8 cellular contexts compared by ENCODE assay signal in the genomic region with DNA sequence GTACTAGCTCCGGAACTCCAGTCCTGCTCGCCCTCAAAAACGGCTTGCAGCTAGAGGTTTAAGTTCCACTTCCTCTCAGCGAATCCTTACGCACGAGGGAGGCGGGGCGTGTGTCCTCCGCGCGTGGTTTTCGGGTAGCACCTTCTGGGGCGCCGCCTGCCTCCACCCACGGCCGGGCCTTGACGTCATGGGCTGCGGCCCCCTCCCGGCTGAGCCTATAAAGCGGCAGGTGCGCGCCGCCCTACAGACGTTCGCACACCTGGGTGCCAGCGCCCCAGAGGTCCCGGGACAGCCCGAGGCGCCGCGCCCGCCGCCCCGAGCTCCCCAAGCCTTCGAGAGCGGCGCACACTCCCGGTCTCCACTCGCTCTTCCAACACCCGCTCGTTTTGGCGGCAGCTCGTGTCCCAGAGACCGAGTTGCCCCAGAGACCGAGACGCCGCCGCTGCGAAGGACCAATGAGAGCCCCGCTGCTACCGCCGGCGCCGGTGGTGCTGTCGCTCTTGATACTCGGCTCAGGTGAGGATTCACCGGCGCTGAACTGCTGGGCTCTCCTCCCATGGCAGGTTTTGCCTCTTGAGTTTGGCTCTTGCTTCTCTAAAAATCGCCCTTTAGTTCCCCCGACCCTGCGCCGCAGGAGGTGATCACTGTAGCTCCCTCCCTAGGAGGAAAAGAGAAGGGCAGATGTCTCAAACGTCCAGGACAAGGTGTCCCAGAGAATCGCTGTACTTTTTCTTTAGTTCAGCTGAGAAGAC. TPM values are rescaled to one million over a fixed set of nuclear protein-coding genes. Genes with fewer than 3 reads are reported as not detected.
DNase-seq lines count a peak whose midpoint lies in the region; ATAC-seq and TF ChIP-seq lines count a peak whose summit lies in the region.

A gene with protein sequence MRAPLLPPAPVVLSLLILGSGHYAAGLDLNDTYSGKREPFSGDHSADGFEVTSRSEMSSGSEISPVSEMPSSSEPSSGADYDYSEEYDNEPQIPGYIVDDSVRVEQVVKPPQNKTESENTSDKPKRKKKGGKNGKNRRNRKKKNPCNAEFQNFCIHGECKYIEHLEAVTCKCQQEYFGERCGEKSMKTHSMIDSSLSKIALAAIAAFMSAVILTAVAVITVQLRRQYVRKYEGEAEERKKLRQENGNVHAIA (plus strand): TSS at position 246 of the 752 bp plus-strand sequence. CDS start 210 bp downstream, at position 456.

- peaks cover 0 to 3% (median 0%) of the 10 kb centered on the region in 4 donors for H3K36me3 ChIP-seq in esophagus muscularis mucosa
- H3K36me3 ChIP-seq in naive thymus-derived CD4-positive, alpha-beta T cell (ENCODE audit: control insufficient read depth in 2 of 3, insufficient read depth in 3 of 3, low read length in 3 of 3) = no peaks in the 10 kb centered on the region

- H3K27ac Mint-ChIP-seq in naive thymus-derived CD4-positive, alpha-beta T cell = peak within 1 kb of the TSS; percentile 74 to 99 (median 97)
- peak within 1 kb of the TSS; percentile 85 for H3K27ac Mint-ChIP-seq in stimulated activated memory B cell treated with anti-CD40 and anti-IgM and Interleukin-4, amounts not matched to agents 10 μg/mL and 1 μg/mL and 100 μg/mL, for 72 hours

- no peaks in the 10 kb centered on the region for H3K9me3 Mint-ChIP-seq in naive thymus-derived CD4-positive, alpha-beta T cell
- H3K9me3 Mint-ChIP-seq in stimulated activated memory B cell treated with anti-CD40 and anti-IgM and Interleukin-4, amounts not matched to agents 10 μg/mL and 1 μg/mL and 100 μg/mL, for 72 hours = no peaks in the 10 kb centered on the region

- peak within 1 kb of the TSS; percentile 84 to 96 (median 92) for H3K4me3 Mint-ChIP-seq in naive thymus-derived CD4-positive, alpha-beta T cell
- peak within 1 kb of the TSS; percentile 87 for H3K4me3 Mint-ChIP-seq in stimulated activated memory B cell treated with anti-CD40 and anti-IgM and Interleukin-4, amounts not matched to agents 10 μg/mL and 1 μg/mL and 100 μg/mL, for 72 hours

- ATAC-seq in GM18868 (IDR thresholded peaks at IDR 0.05; ENCODE audit: unreplicated experiment) = peak; percentile 89
- peak; percentile 80 for ATAC-seq in HG03103 (IDR thresholded peaks at IDR 0.05; ENCODE audit: low read depth, unreplicated experiment)
- peak; percentile 97 for ATAC-seq in naive thymus-derived CD4-positive, alpha-beta T cell
- peak; percentile 98 for ATAC-seq in stimulated activated memory B cell treated with anti-CD40 and anti-IgM and Interleukin-4, amounts not matched to agents 10 μg/mL and 1 μg/mL and 100 μg/mL, for 72 hours

- H3K4me1 Mint-ChIP-seq in naive thymus-derived CD4-positive, alpha-beta T cell = peaks cover 4 to 15% (median 14%) of the 10 kb centered on the region in 7 donors
- no peaks in the 10 kb centered on the region for H3K4me1 Mint-ChIP-seq in stimulated activated memory B cell treated with anti-CD40 and anti-IgM and Interleukin-4, amounts not matched to agents 10 μg/mL and 1 μg/mL and 100 μg/mL, for 72 hours

- no peaks in the 10 kb centered on the region for H3K9me3 ChIP-seq in esophagus muscularis mucosa
- H3K9me3 ChIP-seq in naive thymus-derived CD4-positive, alpha-beta T cell (ENCODE audit: control insufficient read depth in 2 of 3, low read length in 3 of 3) = no peaks in the 10 kb centered on the region

- H3K27ac ChIP-seq in esophagus muscularis mucosa (replicated peaks in 1 of 4) = peak within 1 kb of the TSS; percentile 85 to 89 (median 88)
- H3K27ac ChIP-seq in naive thymus-derived CD4-positive, alpha-beta T cell (ENCODE audit: low read depth, low read length) = peak within 1 kb of the TSS; percentile 93

- WGBS in esophagus muscularis mucosa = 3% methylated on average over 6 of the region's 64 CpGs

- peak; percentile 67 for TF ChIP-seq EP300 in esophagus muscularis mucosa (IDR thresholded peaks at IDR 0.05)

- TF ChIP-seq POLR2A in esophagus muscularis mucosa (IDR thresholded peaks at IDR 0.05; ENCODE audit: low read depth) = no peak

- TF ChIP-seq CTCF in esophagus muscularis mucosa (IDR thresholded peaks at IDR 0.05) = peak; percentile 53 to 65 (median 55)

- no peaks in the 10 kb centered on the region for H3K27me3 ChIP-seq in esophagus muscularis mucosa
- no peaks in the 10 kb centered on the region for H3K27me3 ChIP-seq in naive thymus-derived CD4-positive, alpha-beta T cell (ENCODE audit: control insufficient read depth in 2 of 2, insufficient read depth in 2 of 2, low read length in 2 of 2)

- H3K4me1 ChIP-seq in esophagus muscularis mucosa = peaks cover 0 to 20% (median 10%) of the 10 kb centered on the region in 4 donors
- peaks cover 0 to 6% of the 10 kb centered on the region in 2 donors for H3K4me1 ChIP-seq in naive thymus-derived CD4-positive, alpha-beta T cell (ENCODE audit: control insufficient read depth in 2 of 2, insufficient read depth in 2 of 2, low read length in 2 of 2)

- peaks cover 0 to 13% (median 0%) of the 10 kb centered on the region in 5 donors for H3K27me3 Mint-ChIP-seq in naive thymus-derived CD4-positive, alpha-beta T cell
- H3K27me3 Mint-ChIP-seq in stimulated activated memory B cell treated with anti-CD40 and anti-IgM and Interleukin-4, amounts not matched to agents 10 μg/mL and 1 μg/mL and 100 μg/mL, for 72 hours = no peaks in the 10 kb centered on the region

- H3K36me3 Mint-ChIP-seq in naive thymus-derived CD4-positive, alpha-beta T cell = peaks cover 0 to 8% (median 0%) of the 10 kb centered on the region in 5 donors
- H3K36me3 Mint-ChIP-seq in stimulated activated memory B cell treated with anti-CD40 and anti-IgM and Interleukin-4, amounts not matched to agents 10 μg/mL and 1 μg/mL and 100 μg/mL, for 72 hours = no peaks in the 10 kb centered on the region

- intact Hi-C loops in esophagus muscularis mucosa (cut with DNase I) = loop anchor here (5.0 to 10.0 kb wide), 3 partner anchors 68 to 350 kb away; a partner anchor contains a TSS
- intact Hi-C loops in naive thymus-derived CD4-positive, alpha-beta T cell (cut with micrococcal nuclease) = loop anchor here (1.0 to 10.0 kb wide), 11 partner anchors 47 to 1702 kb away; a partner anchor contains a TSS

- H3K4me3 ChIP-seq in esophagus muscularis mucosa = peak within 1 kb of the TSS; percentile 66 to 71 (median 70)
- H3K4me3 ChIP-seq in naive thymus-derived CD4-positive, alpha-beta T cell (ENCODE audit: low read length) = peak within 1 kb of the TSS; percentile 63

- peak; percentile 73 for DNase-seq in AG08396 (ENCODE audit: low spot score)
- DNase-seq in NOMO-1 treated with dmso at 0.1 percent for 144 hours (lab: John Stamatoyannopoulos, UW; ENCODE audit: unreplicated experiment) = peak; percentile 60
- peak; percentile 77 for DNase-seq in activated T-cell treated with anti-CD3 and anti-CD28 coated beads for 24 hours (ENCODE audit: low read depth)
- DNase-seq in esophagus muscularis mucosa (ENCODE audit: extremely low spot score) = peak; percentile 94
- DNase-seq in naive thymus-derived CD4-positive, alpha-beta T cell = peak; percentile 85 to 96 (median 94)

- POLR2A ChIA-PET in naive thymus-derived CD4-positive, alpha-beta T cell (lab: Charles Lee) = interaction anchor here (0.8 to 2.5 kb wide), 5 partner anchors 9 to 49 kb away, joined by 3 to 14 read pairs (median 4); no protein-coding TSS in a partner anchor

- CTCF ChIA-PET in naive thymus-derived CD4-positive, alpha-beta T cell (lab: Charles Lee) = interaction anchor here (0.6 to 0.9 kb wide), 5 partner anchors 22 to 219 kb away, joined by 3 to 4 read pairs (median 3); no protein-coding TSS in a partner anchor

RNA-seq across cellular contexts. Expression of the gene that starts here (rescaled TPM):
- total RNA-seq in esophagus muscularis mucosa = 10 to 100 TPM in 1 of 4 donors, 1 to 10 TPM in 3; 1.4 to 18.6 (median 4.4) TPM
- 10 to 100 TPM in 2 of 5 experiments, under 1 TPM in 2, not detected in 1; 0.36 to 30.5 (median 6.7) TPM for total RNA-seq in naive thymus-derived CD4-positive, alpha-beta T cell
- polyA plus RNA-seq in naive thymus-derived CD4-positive, alpha-beta T cell = 1 to 10 TPM; 1.1 to 6.0 TPM

Comparison
In these comparisons a context has a peak if more than half of its experiments do, and no peak if none do; other contexts are left out.
1. Peak in every context shown above with its lines: DNase-seq, ATAC-seq, H3K4me3 ChIP-seq and H3K27ac ChIP-seq.